8 cellular contexts compared by ENCODE assay signal in the genomic region with DNA sequence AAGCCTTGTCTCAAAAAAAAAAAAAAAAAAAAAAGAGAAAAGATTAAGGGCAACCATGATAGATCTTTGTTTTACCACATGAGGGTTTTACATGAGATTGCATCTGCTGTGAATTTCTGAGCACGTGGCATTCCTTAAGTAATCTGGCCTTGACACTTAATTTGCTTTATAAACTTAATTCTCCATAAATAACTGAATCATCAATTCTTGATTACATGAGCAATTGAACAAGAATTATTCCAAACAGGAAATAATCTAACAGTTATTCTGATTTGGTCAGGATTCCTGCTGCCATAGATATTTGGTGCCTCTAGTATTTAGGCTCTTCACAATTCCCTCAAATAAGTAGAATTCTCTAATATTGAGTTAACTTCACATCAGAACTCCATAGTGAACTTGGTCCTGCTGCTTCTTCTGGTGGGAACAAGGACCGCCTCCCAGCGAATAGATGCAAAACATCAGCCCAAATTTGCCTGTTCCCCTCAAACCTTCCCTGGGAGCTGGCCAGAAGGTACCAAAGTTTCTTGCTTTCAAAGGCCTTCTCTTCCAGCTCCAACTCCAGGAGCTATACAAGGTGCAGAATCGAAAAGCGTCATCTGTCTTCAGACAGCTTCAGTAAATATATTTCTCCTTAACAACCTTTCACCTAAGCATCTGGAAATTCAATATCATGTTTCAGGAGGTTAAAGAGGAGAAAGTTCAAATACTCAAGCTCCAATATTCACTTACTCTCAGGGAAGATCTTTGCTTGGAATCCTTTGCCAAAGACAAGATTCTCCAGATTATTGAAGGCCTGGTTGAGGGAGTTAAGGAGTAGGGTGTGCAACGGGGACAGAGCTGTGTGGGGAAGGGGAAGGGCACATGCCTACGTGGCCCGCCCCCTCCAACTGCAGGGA. TPM values are rescaled to one million over a fixed set of nuclear protein-coding genes. Genes with fewer than 3 reads are reported as not detected.
A peak's percentile ranks its signal among the peaks of the same experiment; 100 is the strongest.
DNase-seq lines count a peak whose midpoint lies in the region; ATAC-seq and TF ChIP-seq lines count a peak whose summit lies in the region.

No MANE protein-coding gene starts in this region.

- peak overlapping the region; percentile 91 for H3K56ac ChIP-seq in mesendoderm (ENCODE audit: low read length)

- no CpG with 5 or more reads among the region's 8 CpGs for WGBS in mesendoderm (ENCODE audit: extremely low coverage, insufficient coverage, low lambda C conversion rate)

- H3K36me3 ChIP-seq in brain microvascular endothelial cell (replicated peaks) (peaks cover 12% of the 10 kb centered on the region), mesendoderm (ENCODE audit: control insufficient read depth, insufficient read depth, low read length) (peaks cover 1% of the 10 kb centered on the region), vagina (peaks cover 0 to 13% of the 10 kb centered on the region in 2 donors)

- peak overlapping the region; percentile 98 for H3K9ac ChIP-seq in mesendoderm (ENCODE audit: low read length)

- H3K4me1 ChIP-seq in mesendoderm (ENCODE audit: control insufficient read depth, low read depth, low read length) (peaks cover 2% of the 10 kb centered on the region), vagina (peaks cover 45% of the 10 kb centered on the region)

- H3K23ac ChIP-seq in mesendoderm (ENCODE audit: low read length): no peak overlapping the region

- no peak overlapping the region for H4K5ac ChIP-seq in mesendoderm (ENCODE audit: low read length)

- no peaks in the 10 kb centered on the region for H3K79me1 ChIP-seq in mesendoderm (ENCODE audit: low read length)

- no peak overlapping the region for H3K4ac ChIP-seq in mesendoderm (ENCODE audit: low read depth, low read length)

- TF ChIP-seq CTCF in brain microvascular endothelial cell (IDR thresholded peaks at IDR 0.05; ENCODE audit: low read depth, low read length, missing control alignments) (no peak), vagina (IDR thresholded peaks at IDR 0.05) (no peak)

- intact Hi-C loops in vagina (cut with DNase I): no loop called here

- H3K9me3 ChIP-seq in vagina: no peaks in the 10 kb centered on the region

- no peak for TF ChIP-seq POLR2A in vagina (IDR thresholded peaks at IDR 0.05)

- ATAC-seq in GM18511 (IDR thresholded peaks at IDR 0.05; ENCODE audit: unreplicated experiment) (peak; percentile 24), HG03520 (IDR thresholded peaks at IDR 0.05; ENCODE audit: unreplicated experiment) (peak; percentile 10), HG02884 (IDR thresholded peaks at IDR 0.05; ENCODE audit: unreplicated experiment) (no peak)

- H3K79me2 ChIP-seq in mesendoderm (ENCODE audit: control insufficient read depth, insufficient read depth, low read length): peaks cover 2% of the 10 kb centered on the region

- peak overlapping the region; percentile 68 for H3K4me2 ChIP-seq in mesendoderm (ENCODE audit: low read length)

- H3K18ac ChIP-seq in mesendoderm (ENCODE audit: low read length): no peak overlapping the region

- H2BK5ac ChIP-seq in mesendoderm (ENCODE audit: low read length): no peak overlapping the region

- no peak overlapping the region for H2BK15ac ChIP-seq in mesendoderm (replicated peaks; ENCODE audit: low read depth)

- H2BK120ac ChIP-seq in mesendoderm (ENCODE audit: low read depth, low read length): no peak overlapping the region

- H2AK5ac ChIP-seq in mesendoderm (ENCODE audit: low read length): no peak overlapping the region

- DNase-seq in brain microvascular endothelial cell (no peak), mesendoderm (no peak), vagina (ENCODE audit: extremely low spot score in 2 of 2) (peak; percentile 12 to 62), H4 (ENCODE audit: low spot score) (no peak), NAMALWA (ENCODE audit: low spot score) (no peak)

- H3K4me3 ChIP-seq in brain microvascular endothelial cell (ENCODE audit: low read depth, low read length) (peak overlapping the region; percentile 96), mesendoderm (ENCODE audit: low read length) (peak overlapping the region; percentile 92), vagina (peak overlapping the region; percentile 88 to 90)

- H4K8ac ChIP-seq in mesendoderm (ENCODE audit: low read depth, low read length): no peak overlapping the region

- H3K27me3 ChIP-seq in brain microvascular endothelial cell (replicated peaks) (no peaks in the 10 kb centered on the region), mesendoderm (ENCODE audit: insufficient read depth, low read length, poor library complexity) (no peaks in the 10 kb centered on the region), vagina (no peaks in the 10 kb centered on the region)

- H3K27ac ChIP-seq in brain microvascular endothelial cell (peak overlapping the region; percentile 90), mesendoderm (ENCODE audit: low read depth, low read length) (peak overlapping the region; percentile 65), vagina (peak overlapping the region; percentile 94)

- in situ Hi-C loops in brain microvascular endothelial cell (cut with HindIII; ENCODE audit: low pct_ligation_motif_present, low sequenced_read_pairs): no loop called here

RNA-seq across cellular contexts. Expression of gene KRTCAP2, which starts 1.0 kb away (rescaled TPM):
- polyA plus RNA-seq in mesendoderm (2013, experiment 1 of 2): 196 TPM
- 199 TPM for polyA plus RNA-seq in mesendoderm (2013, experiment 2 of 2)
- total RNA-seq in vagina: 117 TPM
- total RNA-seq in H4 (2014; rRNA removed; shearing (Covaris generic)): 128 and 140 TPM in 2 replicates

RNA-seq across cellular contexts. Expression of gene TRIM46, which starts 1.6 kb away (rescaled TPM):
- polyA plus RNA-seq in mesendoderm (2013, experiment 1 of 2): 1.8 TPM
- polyA plus RNA-seq in mesendoderm (2013, experiment 2 of 2): 2.0 TPM
- 2.7 TPM for total RNA-seq in vagina
- total RNA-seq in H4 (2014; rRNA removed; shearing (Covaris generic)): 0.37 and 1.1 TPM in 2 replicates

RNA-seq across cellular contexts. Expression of gene DPM3, which starts 31.8 kb away (rescaled TPM):
- polyA plus RNA-seq in mesendoderm (2013, experiment 1 of 2): 84.8 TPM
- polyA plus RNA-seq in mesendoderm (2013, experiment 2 of 2): 79.1 TPM
- 114 TPM for total RNA-seq in vagina
- total RNA-seq in H4 (2014; rRNA removed; shearing (Covaris generic)): 53.2 and 72.4 TPM in 2 replicates

RNA-seq across cellular contexts. Expression of gene THBS3, which starts 35.6 kb away (rescaled TPM):
- polyA plus RNA-seq in mesendoderm (2013, experiment 1 of 2): 2.1 TPM
- 2.4 TPM for polyA plus RNA-seq in mesendoderm (2013, experiment 2 of 2)
- 27.3 TPM for total RNA-seq in vagina
- total RNA-seq in H4 (2014; rRNA removed; shearing (Covaris generic)): 2.8 and 3.9 TPM in 2 replicates

RNA-seq across cellular contexts. Expression of gene MTX1, which starts 36.4 kb away (rescaled TPM):
- 40.8 TPM for polyA plus RNA-seq in mesendoderm (2013, experiment 1 of 2)
- polyA plus RNA-seq in mesendoderm (2013, experiment 2 of 2): 40.6 TPM
- total RNA-seq in vagina: 29.5 TPM
- 79.5 and 82.1 TPM in 2 replicates for total RNA-seq in H4 (2014; rRNA removed; shearing (Covaris generic))

Comparison
In these comparisons a context has a peak if more than half of its experiments do, and no peak if none do; other contexts are left out.
1. DNase-seq: peak in vagina (2 of 2); none in brain microvascular endothelial cell (single experiment), mesendoderm (single experiment), H4 (single experiment) and NAMALWA (single experiment).
2. Peak in every context shown above with its lines, with median percentiles within 50 percentile points of each other: H3K27ac ChIP-seq and H3K4me3 ChIP-seq.